ENCODE assay signal across 1 cellular context in the genomic region with DNA sequence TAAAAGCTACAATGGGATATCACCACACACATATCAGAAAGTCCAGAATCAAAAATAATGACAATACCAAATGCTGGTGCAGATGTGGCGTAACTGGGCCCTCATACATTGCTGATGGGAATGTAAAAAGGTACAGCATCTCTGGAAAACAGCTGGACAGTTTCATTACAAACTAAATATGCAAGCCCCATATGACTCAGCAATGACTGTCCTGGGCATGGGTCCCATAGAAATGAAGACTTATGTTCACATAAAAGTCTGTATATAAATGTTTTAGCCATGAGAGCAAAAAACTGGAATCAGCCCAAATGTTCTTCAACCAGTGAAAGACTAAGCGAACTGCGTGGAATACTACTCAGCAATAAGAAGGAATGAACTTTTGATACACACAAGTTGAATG.
A peak's percentile ranks its signal among the peaks of the same experiment; 100 is the strongest.
TF ChIP-seq lines count a peak whose summit lies in the region.

No MANE protein-coding gene starts in this region.

TF ChIP-seq in GM12878, 131 proteins besides CTCF, POLR2A, EP300 and RAD21 (continued from another document):
- no peak for TF ChIP-seq ZNF687 (IDR thresholded peaks at IDR 0.05)
- no peak; the same call in 1 of the 2 replicates for TF ChIP-seq FOXM1 (IDR thresholded peaks at IDR 0.05; ENCODE audit: low read depth, low read length)
- no peak for TF ChIP-seq SIN3A (IDR thresholded peaks at IDR 0.05; ENCODE audit: low read depth, low read length)
- no peak for TF ChIP-seq ZNF274 (IDR thresholded peaks at IDR 0.05; ENCODE audit: insufficient read depth, insufficient read length)
- TF ChIP-seq ZBTB11 (CRISPR knock-in tag; IDR thresholded peaks at IDR 0.05) = no peak
- TF ChIP-seq, protein P1, sequence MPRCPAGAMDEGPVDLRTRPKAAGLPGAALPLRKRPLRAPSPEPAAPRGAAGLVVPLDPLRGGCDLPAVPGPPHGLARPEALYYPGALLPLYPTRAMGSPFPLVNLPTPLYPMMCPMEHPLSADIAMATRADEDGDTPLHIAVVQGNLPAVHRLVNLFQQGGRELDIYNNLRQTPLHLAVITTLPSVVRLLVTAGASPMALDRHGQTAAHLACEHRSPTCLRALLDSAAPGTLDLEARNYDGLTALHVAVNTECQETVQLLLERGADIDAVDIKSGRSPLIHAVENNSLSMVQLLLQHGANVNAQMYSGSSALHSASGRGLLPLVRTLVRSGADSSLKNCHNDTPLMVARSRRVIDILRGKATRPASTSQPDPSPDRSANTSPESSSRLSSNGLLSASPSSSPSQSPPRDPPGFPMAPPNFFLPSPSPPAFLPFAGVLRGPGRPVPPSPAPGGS (IDR thresholded peaks at IDR 0.05; ENCODE audit: borderline replicate concordance, insufficient read depth, low read depth, low read length, poor library complexity, severe bottlenecking) = peak; percentile 70
- no peak for TF ChIP-seq POLR2AphosphoS2 (IDR thresholded peaks at IDR 0.05; ENCODE audit: low read depth, low read length)
- TF ChIP-seq TCF12 (IDR thresholded peaks at IDR 0.05; ENCODE audit: low read depth, low read length) = peak; percentile 65; the same call in 1 of the 2 replicates
